ENCODE assay signal across 3 cellular contexts in genomic region chr6:89680150-89680549, GRCh38.
TF ChIP-seq lines count a peak whose summit lies in the region.

No MANE protein-coding gene starts in this region.

TF ChIP-seq in SK-N-SH, 30 proteins besides CTCF, POLR2A, EP300 and RAD21:
- no peak for TF ChIP-seq TCF12 (IDR thresholded peaks at IDR 0.05)
- TF ChIP-seq NFIC (IDR thresholded peaks at IDR 0.05; ENCODE audit: borderline replicate concordance): peak; percentile 42
- no peak for TF ChIP-seq SIN3A (IDR thresholded peaks at IDR 0.05; ENCODE audit: borderline replicate concordance, low read depth, low read length)
- TF ChIP-seq, protein P1, sequence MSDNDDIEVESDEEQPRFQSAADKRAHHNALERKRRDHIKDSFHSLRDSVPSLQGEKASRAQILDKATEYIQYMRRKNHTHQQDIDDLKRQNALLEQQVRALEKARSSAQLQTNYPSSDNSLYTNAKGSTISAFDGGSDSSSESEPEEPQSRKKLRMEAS (IDR thresholded peaks at IDR 0.05; ENCODE audit: low read depth): no peak
- TF ChIP-seq POLR2AphosphoS5 (IDR thresholded peaks at IDR 0.05; ENCODE audit: low read depth, low read length): no peak
- TF ChIP-seq RCOR1 (IDR thresholded peaks at IDR 0.05; ENCODE audit: low read length): no peak

TF ChIP-seq in SK-N-SH treated with all-trans-retinoic acid at 6 μM for 48 hours, 23 proteins besides CTCF, POLR2A, EP300 and RAD21:
- TF ChIP-seq PPARA (CRISPR knock-in tag; IDR thresholded peaks at IDR 0.05; ENCODE audit: borderline replicate concordance) (no peak), ARNTL (CRISPR knock-in tag; IDR thresholded peaks at IDR 0.05; ENCODE audit: borderline replicate concordance, low read depth) (no peak)

TF ChIP-seq in H1, 55 proteins besides CTCF, POLR2A, EP300 and RAD21:
- no peak for TF ChIP-seq SP1 (IDR thresholded peaks at IDR 0.05; ENCODE audit: low read depth, low read length)
- no peak for TF ChIP-seq RFX5 (IDR thresholded peaks at IDR 0.05; ENCODE audit: borderline replicate concordance, low read depth, low read length)
- no peak for TF ChIP-seq EGR1 (IDR thresholded peaks at IDR 0.05; ENCODE audit: borderline replicate concordance, low read depth, low read length)
- no peak for TF ChIP-seq NRF1 (IDR thresholded peaks at IDR 0.05; ENCODE audit: low read depth, low read length)
- no peak for TF ChIP-seq CHD1 (IDR thresholded peaks at IDR 0.05; ENCODE audit: low read depth, low read length)
- TF ChIP-seq NANOG (IDR thresholded peaks at IDR 0.05; ENCODE audit: insufficient read depth, low read depth, low read length, poor library complexity, severe bottlenecking): no peak
- no peak for TF ChIP-seq YY1 (IDR thresholded peaks at IDR 0.05; ENCODE audit: low read depth, low read length)
- TF ChIP-seq GTF2F1 (IDR thresholded peaks at IDR 0.05; ENCODE audit: borderline replicate concordance, low read depth, low read length): no peak
- no peak for TF ChIP-seq FOSL1 (IDR thresholded peaks at IDR 0.05; ENCODE audit: insufficient read depth, low read depth, low read length)
- no peak for TF ChIP-seq SP4 (IDR thresholded peaks at IDR 0.05; ENCODE audit: low read length)
- TF ChIP-seq, protein P2, sequence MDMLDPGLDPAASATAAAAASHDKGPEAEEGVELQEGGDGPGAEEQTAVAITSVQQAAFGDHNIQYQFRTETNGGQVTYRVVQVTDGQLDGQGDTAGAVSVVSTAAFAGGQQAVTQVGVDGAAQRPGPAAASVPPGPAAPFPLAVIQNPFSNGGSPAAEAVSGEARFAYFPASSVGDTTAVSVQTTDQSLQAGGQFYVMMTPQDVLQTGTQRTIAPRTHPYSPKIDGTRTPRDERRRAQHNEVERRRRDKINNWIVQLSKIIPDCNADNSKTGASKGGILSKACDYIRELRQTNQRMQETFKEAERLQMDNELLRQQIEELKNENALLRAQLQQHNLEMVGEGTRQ (IDR thresholded peaks at IDR 0.05; ENCODE audit: low read length): no peak
- TF ChIP-seq POU5F1 (IDR thresholded peaks at IDR 0.05; ENCODE audit: low read depth, low read length): no peak
- TF ChIP-seq, protein P3, sequence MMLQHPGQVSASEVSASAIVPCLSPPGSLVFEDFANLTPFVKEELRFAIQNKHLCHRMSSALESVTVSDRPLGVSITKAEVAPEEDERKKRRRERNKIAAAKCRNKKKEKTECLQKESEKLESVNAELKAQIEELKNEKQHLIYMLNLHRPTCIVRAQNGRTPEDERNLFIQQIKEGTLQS (IDR thresholded peaks at IDR 0.05; ENCODE audit: insufficient read depth, low read depth, low read length): no peak
- no peak for TF ChIP-seq TAF7 (optimal IDR thresholded peaks at IDR 0.05; ENCODE audit: borderline replicate concordance, low read depth, low read length)
- no peak for TF ChIP-seq CBX5 (IDR thresholded peaks at IDR 0.05; ENCODE audit: low read depth, low read length)
